In the genomic region with DNA sequence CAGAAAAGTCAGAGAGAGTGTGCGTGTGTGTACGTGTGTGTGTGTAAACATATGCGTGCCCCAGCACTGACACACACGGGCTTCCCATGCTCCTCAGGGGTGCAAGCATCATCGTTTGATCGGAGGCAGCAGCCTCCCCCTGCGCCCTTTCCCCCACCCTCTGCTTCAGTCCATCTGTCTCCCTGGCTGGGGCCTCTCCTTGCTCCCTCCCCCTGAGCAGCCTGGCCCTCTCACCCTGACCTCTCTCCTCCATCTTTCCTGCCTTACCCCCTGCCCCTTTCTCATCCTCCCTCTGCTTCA, we compare ENCODE assay signal across 17 cellular contexts. TPM values are rescaled to one million over a fixed set of nuclear protein-coding genes. Genes with fewer than 3 reads are reported as not detected.
A peak's percentile ranks its signal among the peaks of the same experiment; 100 is the strongest.
DNase-seq lines count a peak whose midpoint lies in the region; ATAC-seq and TF ChIP-seq lines count a peak whose summit lies in the region.
"Had no signal": no experiment of that assay in that cellular context is flagged by ENCODE, and none has a peak within 500 bp of the region (broad histone marks: within the 10 kb centered on the region; RNA-seq: fewer than 3 reads in every experiment).

No MANE protein-coding gene starts in this region.

- in situ Hi-C loops in Panc1 (cut with HindIII; ENCODE audit: low pct_unique_long_range_greater_than_20kb, low sequenced_read_pairs), result no loop called here

- TF ChIP-seq CTCF in Panc1 (IDR thresholded peaks at IDR 0.05) (no peak), nephron progenitor cell (IDR thresholded peaks at IDR 0.05) (no peak)

- no TSS peak for BruUV-seq in Panc1 (replicated peaks; lab: Mats Ljungman, UMichigan)

- DNase-seq in Panc1 (ENCODE audit: low read depth, low spot score) (no peak), nephron progenitor cell (no peak)
- no peak for DNase-seq in activated naive CD8-positive, alpha-beta T cell treated with anti-CD3 and anti-CD28 coated beads for 36 hours
- DNase-seq: activated CD8-positive, alpha-beta memory T cell treated with anti-CD3 and anti-CD28 coated beads, Interleukin-2, amount 50 U/mL, for 48 hours; activated naive CD8-positive, alpha-beta T cell treated with anti-CD3 and anti-CD28 coated beads, Interleukin-2, amount 50 U/mL, for 24 hours; body of pancreas; CD8-positive, alpha-beta T cell; colonic mucosa; mammary epithelial cell; MV-4-11; NCI-H2029 treated with DMSO at 0.1 percent for 48 hours; NCI-H446 treated with DMSO at 0.1 percent for 48 hours; T-helper 17 cell; upper lobe of right lung had no signal

- H3K4me3 ChIP-seq in Panc1 (ENCODE audit: low read depth in 2 of 2, low read length in 2 of 2), result no peak overlapping the region
- H3K4me3 ChIP-seq: body of pancreas, colonic mucosa, SJSA1, upper lobe of right lung had no signal

- POLR2A ChIA-PET in Panc1 (lab: Charles Lee), result no interaction called here

- intact Hi-C loops in Panc1 (cut with micrococcal nuclease; ENCODE audit: unreplicated experiment), result no loop called here

- peak; percentile 18; the same call in 1 of the 2 replicates for ATAC-seq in Panc1
- ATAC-seq: body of pancreas; CD8-positive, alpha-beta T cell; HCT116; T-helper 17 cell; upper lobe of right lung had no signal

- H3K4me1 ChIP-seq in Panc1 (ENCODE audit: control insufficient read depth, insufficient read depth, low read length), result peaks cover 6% of the 10 kb centered on the region; the same call in 1 of the 2 replicates
- H3K4me1 ChIP-seq: colonic mucosa, SJSA1, upper lobe of right lung had no signal

- H3K4me1 Mint-ChIP-seq in nephron progenitor cell, result peaks cover 46% of the 10 kb centered on the region
- H3K4me1 Mint-ChIP-seq in activated naive CD8-positive, alpha-beta T cell treated with anti-CD3 and anti-CD28 coated beads for 36 hours, result peaks cover 7% of the 10 kb centered on the region

- no peak overlapping the region for H3K4me3 Mint-ChIP-seq in nephron progenitor cell
- H3K4me3 Mint-ChIP-seq in activated naive CD8-positive, alpha-beta T cell treated with anti-CD3 and anti-CD28 coated beads for 36 hours, result no peak overlapping the region
- H3K4me3 Mint-ChIP-seq: activated naive CD8-positive, alpha-beta T cell treated with anti-CD3 and anti-CD28 coated beads, Interleukin-2, amount 50 U/mL, for 24 hours; CD8-positive, alpha-beta T cell; T-helper 17 cell had no signal

- peak overlapping the region; percentile 81 for H3K27ac Mint-ChIP-seq in nephron progenitor cell
- no peak overlapping the region for H3K27ac Mint-ChIP-seq in activated naive CD8-positive, alpha-beta T cell treated with anti-CD3 and anti-CD28 coated beads for 36 hours
- H3K27ac Mint-ChIP-seq: activated naive CD8-positive, alpha-beta T cell treated with anti-CD3 and anti-CD28 coated beads, Interleukin-2, amount 50 U/mL, for 24 hours; CD8-positive, alpha-beta T cell had no signal

- H3K27me3 Mint-ChIP-seq in nephron progenitor cell (ENCODE audit: low read depth, poor library complexity), result peaks cover 8% of the 10 kb centered on the region
- H3K27me3 Mint-ChIP-seq in activated naive CD8-positive, alpha-beta T cell treated with anti-CD3 and anti-CD28 coated beads for 36 hours, result no peaks in the 10 kb centered on the region

- no peaks in the 10 kb centered on the region for H3K36me3 Mint-ChIP-seq in nephron progenitor cell (ENCODE audit: low read depth)
- no peaks in the 10 kb centered on the region for H3K36me3 Mint-ChIP-seq in activated naive CD8-positive, alpha-beta T cell treated with anti-CD3 and anti-CD28 coated beads for 36 hours
- H3K36me3 Mint-ChIP-seq: CD8-positive, alpha-beta T cell had no signal

- CTCF ChIA-PET in Panc1 (lab: Charles Lee), result interaction anchor here (0.7 kb wide), 1 partner anchor 142 kb away, joined by 5 read pairs; no protein-coding TSS in a partner anchor

- no peaks in the 10 kb centered on the region for H3K27me3 ChIP-seq in Panc1 (ENCODE audit: control insufficient read depth, insufficient read depth, low read length)

- H3K9me3 ChIP-seq in Panc1 (ENCODE audit: control insufficient read depth, insufficient read depth, low read depth, low read length), result no peaks in the 10 kb centered on the region
- H3K9me3 ChIP-seq: body of pancreas, colonic mucosa, SJSA1, upper lobe of right lung had no signal

- H3K27ac ChIP-seq in Panc1 (ENCODE audit: low read length), result no peak overlapping the region
- H3K27ac ChIP-seq: body of pancreas, colonic mucosa, KMS-11, SJSA1, upper lobe of right lung had no signal

- H3K36me3 ChIP-seq in Panc1 (ENCODE audit: control insufficient read depth, insufficient read depth, low read length), result no peaks in the 10 kb centered on the region
- H3K36me3 ChIP-seq: colonic mucosa, SJSA1, upper lobe of right lung had no signal

- no peaks in the 10 kb centered on the region for H3K9me3 Mint-ChIP-seq in nephron progenitor cell
- H3K9me3 Mint-ChIP-seq in activated naive CD8-positive, alpha-beta T cell treated with anti-CD3 and anti-CD28 coated beads for 36 hours, result no peaks in the 10 kb centered on the region
- H3K9me3 Mint-ChIP-seq: activated naive CD8-positive, alpha-beta T cell treated with anti-CD3 and anti-CD28 coated beads, Interleukin-2, amount 50 U/mL, for 24 hours; CD8-positive, alpha-beta T cell had no signal

RNA-seq across cellular contexts. Expression of a gene that starts 4.4 kb away (rescaled TPM):
- 3.7 TPM for total RNA-seq in Panc1 (2021; ENCODE audit: unreplicated experiment)
- 1.8 TPM for polyA plus RNA-seq in Panc1 (2012; ENCODE audit: insufficient read length)
- total RNA-seq in activated naive CD8-positive, alpha-beta T cell treated with anti-CD3 and anti-CD28 coated beads for 36 hours, result 1 to 10 TPM; 1.3 to 1.6 TPM

RNA-seq across cellular contexts. Expression of a gene that starts 21.0 kb away (rescaled TPM):
- total RNA-seq in Panc1 (2021; ENCODE audit: unreplicated experiment), result 5.4 TPM
- polyA plus RNA-seq in Panc1 (2012; ENCODE audit: insufficient read length), result 8.5 TPM
- total RNA-seq in activated naive CD8-positive, alpha-beta T cell treated with anti-CD3 and anti-CD28 coated beads for 36 hours, result 1 to 10 TPM; 1.5 TPM

RNA-seq across cellular contexts. Expression of a gene that starts 27.3 kb away (rescaled TPM):
- total RNA-seq in Panc1 (2021; ENCODE audit: unreplicated experiment), result 65.2 TPM
- polyA plus RNA-seq in Panc1 (2012; ENCODE audit: insufficient read length), result 109 TPM
- 10 to 100 TPM; 32.4 to 33.0 TPM for total RNA-seq in activated naive CD8-positive, alpha-beta T cell treated with anti-CD3 and anti-CD28 coated beads for 36 hours

RNA-seq across cellular contexts. Expression of a gene that starts 48.5 kb away (rescaled TPM):
- 38.7 TPM for total RNA-seq in Panc1 (2021; ENCODE audit: unreplicated experiment)
- 41.5 TPM for polyA plus RNA-seq in Panc1 (2012; ENCODE audit: insufficient read length)
- 10 to 100 TPM; 28.5 to 31.7 TPM for total RNA-seq in activated naive CD8-positive, alpha-beta T cell treated with anti-CD3 and anti-CD28 coated beads for 36 hours

RNA-seq across cellular contexts. Expression of a gene that starts 57.2 kb away (rescaled TPM):
- 26.9 TPM for total RNA-seq in Panc1 (2021; ENCODE audit: unreplicated experiment)
- polyA plus RNA-seq in Panc1 (2012; ENCODE audit: insufficient read length), result 31.0 TPM
- 1 to 10 TPM; 5.4 to 5.7 TPM for total RNA-seq in activated naive CD8-positive, alpha-beta T cell treated with anti-CD3 and anti-CD28 coated beads for 36 hours
